Comparison of ENCODE assay signal across 10 cellular contexts in the genomic region with DNA sequence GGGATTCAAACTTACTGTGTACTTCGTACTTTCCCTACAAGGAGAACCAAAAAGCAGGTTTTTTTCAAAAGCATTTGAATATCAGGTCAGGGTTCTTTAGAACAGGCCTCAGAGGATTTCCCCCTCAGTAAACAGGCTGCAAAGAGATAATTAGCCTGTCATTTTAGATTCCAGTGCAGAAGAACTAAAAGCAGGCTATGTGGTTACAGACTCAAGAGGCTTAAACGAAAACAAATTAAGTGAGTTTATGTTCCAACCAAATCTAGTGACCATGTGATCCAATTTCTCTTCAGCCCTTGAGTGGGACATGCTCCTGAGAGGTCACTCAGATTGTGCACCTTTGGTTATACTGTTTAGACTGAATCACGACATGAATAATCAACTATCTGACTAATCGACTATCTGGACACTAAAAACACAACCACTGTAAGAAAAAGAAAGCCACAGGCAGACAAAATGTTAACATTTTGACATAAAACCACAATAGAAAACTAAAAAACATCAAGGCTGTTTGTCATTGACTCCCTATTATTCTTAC. TPM values are rescaled to one million over a fixed set of nuclear protein-coding genes. Genes with fewer than 3 reads are reported as not detected.
A peak's percentile ranks its signal among the peaks of the same experiment; 100 is the strongest.
DNase-seq lines count a peak whose midpoint lies in the region; ATAC-seq and TF ChIP-seq lines count a peak whose summit lies in the region.
"Had no signal": no experiment of that assay in that cellular context is flagged by ENCODE, and none has a peak within 500 bp of the region (broad histone marks: within the 10 kb centered on the region; RNA-seq: fewer than 3 reads in every experiment).

No MANE protein-coding gene starts in this region.

- H3K4me1 ChIP-seq in psoas muscle, result peaks cover 12% of the 10 kb centered on the region

- no peak for TF ChIP-seq POLR2A in erythroblast (IDR thresholded peaks at IDR 0.05; ENCODE audit: low read length)

- no peaks in the 10 kb centered on the region for H3K36me3 ChIP-seq in psoas muscle (ENCODE audit: insufficient read depth in 1 of 2, low read depth in 1 of 2)

- ATAC-seq in GM18873 (IDR thresholded peaks at IDR 0.05; ENCODE audit: low FRiP score, unreplicated experiment) (peak; percentile 39), HG03460 (IDR thresholded peaks at IDR 0.05; ENCODE audit: unreplicated experiment) (peak; percentile 39), psoas muscle (no peak)

- DNase-seq in ACHN (peak; percentile 1), SHP77 (lab: John Stamatoyannopoulos, UW) (no peak), psoas muscle (no peak), erythroblast (lab: John Stamatoyannopoulos, UW) (no peak), NCI-H1092 (lab: John Stamatoyannopoulos, UW) (no peak)
- DNase-seq in central memory CD4-positive, alpha-beta T cell, result peak; percentile 24

- 56 to 68% (median 67%) methylated on average over 4 of the region's 4 CpGs for WGBS in psoas muscle, 3 donors

- intact Hi-C loops in psoas muscle (cut with DNase I), result no loop called here

- H3K27me3 ChIP-seq in psoas muscle (ENCODE audit: insufficient read depth in 3 of 3, low read length in 2 of 3), result no peaks in the 10 kb centered on the region

- in situ Hi-C loops in ACHN (cut with HindIII; ENCODE audit: low pct_ligation_motif_present, low pct_unique_long_range_greater_than_20kb, low sequenced_read_pairs), result no loop called here

- H3K27ac ChIP-seq in psoas muscle, result no peak overlapping the region
- H3K27ac ChIP-seq: VCaP had no signal

- no peaks in the 10 kb centered on the region for H3K9me3 ChIP-seq in psoas muscle

- no peak for TF ChIP-seq CTCF in psoas muscle (IDR thresholded peaks at IDR 0.05)

- no peak overlapping the region for H3K4me3 ChIP-seq in psoas muscle
- H3K4me3 ChIP-seq: lung had no signal

RNA-seq across cellular contexts. Expression of a gene that starts 4.5 kb away (rescaled TPM):
- 1 to 10 TPM; 2.8 to 3.5 (median 3.1) TPM for total RNA-seq in psoas muscle
- 1 to 10 TPM; 1.5 to 9.2 (median 2.8) TPM for polyA plus RNA-seq in psoas muscle

RNA-seq across cellular contexts. Expression of a gene that starts 4.8 kb away (rescaled TPM):
- total RNA-seq in psoas muscle, result under 1 TPM in 1 of 4 donors, not detected in 3; 0.21 TPM
- under 1 TPM; 0.12 to 0.75 (median 0.17) TPM for polyA plus RNA-seq in psoas muscle

RNA-seq across cellular contexts. Expression of a gene that starts 51.0 kb away (rescaled TPM):
- total RNA-seq in psoas muscle, result under 1 TPM in 3 of 4 donors, not detected in 1; 0.21 to 0.32 (median 0.26) TPM
- polyA plus RNA-seq in psoas muscle, result under 1 TPM; 0.13 to 0.34 (median 0.22) TPM

RNA-seq across cellular contexts. Expression of a gene that starts 51.5 kb away (rescaled TPM):
- total RNA-seq in psoas muscle, result 10 to 100 TPM; 17.7 to 56.6 (median 29.7) TPM
- 10 to 100 TPM; 17.1 to 32.2 (median 28.9) TPM for polyA plus RNA-seq in psoas muscle

RNA-seq across cellular contexts. Expression of a gene that starts 51.7 kb away (rescaled TPM):
- 10 to 100 TPM; 29.2 to 57.5 (median 36.7) TPM for total RNA-seq in psoas muscle
- 10 to 100 TPM; 17.4 to 28.5 (median 24.4) TPM for polyA plus RNA-seq in psoas muscle

Comparison
In these comparisons a context has a peak if more than half of its experiments do, and no peak if none do; other contexts are left out.
1. DNase-seq: peak in ACHN (single experiment) and central memory CD4-positive, alpha-beta T cell (single experiment); none in SHP77 (0 of 2), psoas muscle (0 of 2), erythroblast (0 of 2) and NCI-H1092 (single experiment).
2. ATAC-seq: peak in GM18873 (single experiment) and HG03460 (single experiment); none in psoas muscle (0 of 4).